In the genomic region with DNA sequence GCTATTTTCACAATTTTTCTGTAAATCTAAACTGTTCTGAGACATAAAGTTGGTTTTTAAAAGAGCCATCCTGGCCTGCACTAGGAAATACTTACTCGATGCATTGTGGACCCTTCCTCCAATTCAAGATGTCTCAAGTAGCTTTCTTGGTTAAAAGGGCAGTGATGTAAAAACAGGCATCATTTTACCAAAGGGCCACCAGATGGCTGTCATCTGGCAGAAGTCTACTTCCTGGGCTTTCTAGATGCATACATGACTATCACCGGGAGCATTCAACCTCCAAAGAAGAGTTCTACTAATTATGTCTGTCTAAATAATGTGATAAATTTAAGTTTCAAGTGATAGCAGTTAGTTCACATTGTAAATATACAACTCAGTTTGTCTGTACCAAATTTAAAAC, we compare ENCODE assay signal across 1 cellular context.
A peak's percentile ranks its signal among the peaks of the same experiment; 100 is the strongest.
TF ChIP-seq lines count a peak whose summit lies in the region.

No MANE protein-coding gene starts in this region.

TF ChIP-seq in IMR-90, 13 proteins besides CTCF, POLR2A, EP300 and RAD21:
- TF ChIP-seq SMC3 (IDR thresholded peaks at IDR 0.05; ENCODE audit: low read depth, low read length) (peak; percentile 61), RFX5 (IDR thresholded peaks at IDR 0.05; ENCODE audit: low read depth, low read length) (no peak)
TF ChIP-seq in IMR-90: peak in this region for 1.
